ENCODE assay signal across 1 cellular context in the genomic region with DNA sequence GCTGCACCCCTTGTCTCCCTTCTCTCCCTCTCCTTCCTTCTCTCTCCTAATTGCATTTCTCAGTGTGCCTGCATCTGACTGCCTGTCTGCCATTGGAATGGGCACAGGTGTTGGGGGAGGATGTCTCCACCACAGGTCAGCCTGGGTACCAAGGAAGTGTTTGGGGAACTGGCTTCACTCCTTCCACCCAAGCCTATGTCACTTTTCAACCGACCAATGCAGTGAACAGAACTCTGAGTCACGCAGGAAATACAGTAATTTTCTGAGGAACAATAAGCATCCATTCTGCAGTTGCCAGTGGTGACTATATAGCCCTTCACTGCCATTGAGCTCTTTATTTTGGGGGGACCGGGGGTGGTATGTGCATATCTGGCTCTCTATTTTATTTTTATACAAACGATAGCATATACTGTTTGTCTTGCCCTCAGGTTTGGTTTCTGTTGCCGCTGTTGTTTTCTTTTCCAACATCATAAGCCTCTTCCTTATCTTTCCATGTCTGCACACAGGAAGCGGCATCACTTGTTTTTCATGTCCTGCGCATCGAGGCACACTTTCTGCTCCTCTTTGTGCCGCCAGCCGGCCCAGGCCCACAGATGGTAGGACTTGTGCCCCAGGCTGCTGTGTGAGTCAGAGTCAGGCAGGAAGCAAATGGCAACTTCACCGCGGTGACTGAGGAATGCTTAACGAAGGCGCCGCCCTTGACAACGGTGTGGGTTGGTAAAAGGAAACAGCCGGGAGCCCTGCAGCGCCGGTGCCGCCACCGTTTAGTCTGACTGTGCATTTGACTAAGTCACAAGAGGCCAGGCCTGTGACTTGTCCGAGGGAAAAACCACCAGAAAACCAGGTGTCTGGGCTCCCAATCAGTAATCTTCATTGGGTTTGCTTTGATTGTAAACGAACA.
TF ChIP-seq lines count a peak whose summit lies in the region.

No MANE protein-coding gene starts in this region.

TF ChIP-seq in GM23338, 12 proteins besides CTCF, POLR2A, EP300 and RAD21:
- TF ChIP-seq, protein P1, sequence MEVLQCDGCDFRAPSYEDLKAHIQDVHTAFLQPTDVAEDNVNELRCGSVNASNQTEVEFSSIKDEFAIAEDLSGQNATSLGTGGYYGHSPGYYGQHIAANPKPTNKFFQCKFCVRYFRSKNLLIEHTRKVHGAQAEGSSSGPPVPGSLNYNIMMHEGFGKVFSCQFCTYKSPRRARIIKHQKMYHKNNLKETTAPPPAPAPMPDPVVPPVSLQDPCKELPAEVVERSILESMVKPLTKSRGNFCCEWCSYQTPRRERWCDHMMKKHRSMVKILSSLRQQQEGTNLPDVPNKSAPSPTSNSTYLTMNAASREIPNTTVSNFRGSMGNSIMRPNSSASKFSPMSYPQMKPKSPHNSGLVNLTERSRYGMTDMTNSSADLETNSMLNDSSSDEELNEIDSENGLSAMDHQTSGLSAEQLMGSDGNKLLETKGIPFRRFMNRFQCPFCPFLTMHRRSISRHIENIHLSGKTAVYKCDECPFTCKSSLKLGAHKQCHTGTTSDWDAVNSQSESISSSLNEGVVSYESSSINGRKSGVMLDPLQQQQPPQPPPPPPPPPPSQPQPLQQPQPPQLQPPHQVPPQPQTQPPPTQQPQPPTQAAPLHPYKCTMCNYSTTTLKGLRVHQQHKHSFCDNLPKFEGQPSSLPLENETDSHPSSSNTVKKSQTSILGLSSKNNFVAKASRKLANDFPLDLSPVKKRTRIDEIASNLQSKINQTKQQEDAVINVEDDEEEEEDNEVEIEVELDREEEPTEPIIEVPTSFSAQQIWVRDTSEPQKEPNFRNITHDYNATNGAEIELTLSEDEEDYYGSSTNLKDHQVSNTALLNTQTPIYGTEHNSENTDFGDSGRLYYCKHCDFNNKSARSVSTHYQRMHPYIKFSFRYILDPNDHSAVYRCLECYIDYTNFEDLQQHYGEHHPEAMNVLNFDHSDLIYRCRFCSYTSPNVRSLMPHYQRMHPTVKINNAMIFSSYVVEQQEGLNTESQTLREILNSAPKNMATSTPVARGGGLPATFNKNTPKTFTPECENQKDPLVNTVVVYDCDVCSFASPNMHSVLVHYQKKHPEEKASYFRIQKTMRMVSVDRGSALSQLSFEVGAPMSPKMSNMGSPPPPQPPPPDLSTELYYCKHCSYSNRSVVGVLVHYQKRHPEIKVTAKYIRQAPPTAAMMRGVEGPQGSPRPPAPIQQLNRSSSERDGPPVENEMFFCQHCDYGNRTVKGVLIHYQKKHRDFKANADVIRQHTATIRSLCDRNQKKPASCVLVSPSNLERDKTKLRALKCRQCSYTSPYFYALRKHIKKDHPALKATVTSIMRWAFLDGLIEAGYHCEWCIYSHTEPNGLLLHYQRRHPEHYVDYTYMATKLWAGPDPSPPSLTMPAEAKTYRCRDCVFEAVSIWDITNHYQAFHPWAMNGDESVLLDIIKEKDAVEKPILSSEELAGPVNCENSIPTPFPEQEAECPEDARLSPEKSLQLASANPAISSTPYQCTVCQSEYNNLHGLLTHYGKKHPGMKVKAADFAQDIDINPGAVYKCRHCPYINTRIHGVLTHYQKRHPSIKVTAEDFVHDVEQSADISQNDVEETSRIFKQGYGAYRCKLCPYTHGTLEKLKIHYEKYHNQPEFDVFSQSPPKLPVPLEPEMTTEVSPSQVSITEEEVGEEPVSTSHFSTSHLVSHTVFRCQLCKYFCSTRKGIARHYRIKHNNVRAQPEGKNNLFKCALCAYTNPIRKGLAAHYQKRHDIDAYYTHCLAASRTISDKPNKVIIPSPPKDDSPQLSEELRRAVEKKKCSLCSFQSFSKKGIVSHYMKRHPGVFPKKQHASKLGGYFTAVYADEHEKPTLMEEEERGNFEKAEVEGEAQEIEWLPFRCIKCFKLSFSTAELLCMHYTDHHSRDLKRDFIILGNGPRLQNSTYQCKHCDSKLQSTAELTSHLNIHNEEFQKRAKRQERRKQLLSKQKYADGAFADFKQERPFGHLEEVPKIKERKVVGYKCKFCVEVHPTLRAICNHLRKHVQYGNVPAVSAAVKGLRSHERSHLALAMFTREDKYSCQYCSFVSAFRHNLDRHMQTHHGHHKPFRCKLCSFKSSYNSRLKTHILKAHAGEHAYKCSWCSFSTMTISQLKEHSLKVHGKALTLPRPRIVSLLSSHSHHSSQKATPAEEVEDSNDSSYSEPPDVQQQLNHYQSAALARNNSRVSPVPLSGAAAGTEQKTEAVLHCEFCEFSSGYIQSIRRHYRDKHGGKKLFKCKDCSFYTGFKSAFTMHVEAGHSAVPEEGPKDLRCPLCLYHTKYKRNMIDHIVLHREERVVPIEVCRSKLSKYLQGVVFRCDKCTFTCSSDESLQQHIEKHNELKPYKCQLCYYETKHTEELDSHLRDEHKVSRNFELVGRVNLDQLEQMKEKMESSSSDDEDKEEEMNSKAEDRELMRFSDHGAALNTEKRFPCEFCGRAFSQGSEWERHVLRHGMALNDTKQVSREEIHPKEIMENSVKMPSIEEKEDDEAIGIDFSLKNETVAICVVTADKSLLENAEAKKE (CRISPR knock-in tag; IDR thresholded peaks at IDR 0.05) = no peak
- TF ChIP-seq STAT1 (IDR thresholded peaks at IDR 0.05; ENCODE audit: unreplicated experiment) (no peak), ZNF114 (CRISPR knock-in tag; IDR thresholded peaks at IDR 0.05) (no peak), ZNF331 (CRISPR knock-in tag; IDR thresholded peaks at IDR 0.05; ENCODE audit: low read depth) (no peak), EZH2phosphoT487 (IDR thresholded peaks at IDR 0.05; ENCODE audit: unreplicated experiment) (no peak), CREB1 (CRISPR knock-in tag; IDR thresholded peaks at IDR 0.05; ENCODE audit: low read depth) (no peak), JUNB (IDR thresholded peaks at IDR 0.05; ENCODE audit: unreplicated experiment) (no peak), EZH2 (IDR thresholded peaks at IDR 0.05; ENCODE audit: low read depth, unreplicated experiment) (no peak), POLR2AphosphoS5 (IDR thresholded peaks at IDR 0.05; ENCODE audit: low read depth) (no peak), NANOG (IDR thresholded peaks at IDR 0.05; ENCODE audit: borderline replicate concordance) (no peak)
- TF ChIP-seq, protein P2, sequence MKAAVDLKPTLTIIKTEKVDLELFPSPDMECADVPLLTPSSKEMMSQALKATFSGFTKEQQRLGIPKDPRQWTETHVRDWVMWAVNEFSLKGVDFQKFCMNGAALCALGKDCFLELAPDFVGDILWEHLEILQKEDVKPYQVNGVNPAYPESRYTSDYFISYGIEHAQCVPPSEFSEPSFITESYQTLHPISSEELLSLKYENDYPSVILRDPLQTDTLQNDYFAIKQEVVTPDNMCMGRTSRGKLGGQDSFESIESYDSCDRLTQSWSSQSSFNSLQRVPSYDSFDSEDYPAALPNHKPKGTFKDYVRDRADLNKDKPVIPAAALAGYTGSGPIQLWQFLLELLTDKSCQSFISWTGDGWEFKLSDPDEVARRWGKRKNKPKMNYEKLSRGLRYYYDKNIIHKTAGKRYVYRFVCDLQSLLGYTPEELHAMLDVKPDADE (IDR thresholded peaks at IDR 0.05) = no peak
- TF ChIP-seq, protein P3, sequence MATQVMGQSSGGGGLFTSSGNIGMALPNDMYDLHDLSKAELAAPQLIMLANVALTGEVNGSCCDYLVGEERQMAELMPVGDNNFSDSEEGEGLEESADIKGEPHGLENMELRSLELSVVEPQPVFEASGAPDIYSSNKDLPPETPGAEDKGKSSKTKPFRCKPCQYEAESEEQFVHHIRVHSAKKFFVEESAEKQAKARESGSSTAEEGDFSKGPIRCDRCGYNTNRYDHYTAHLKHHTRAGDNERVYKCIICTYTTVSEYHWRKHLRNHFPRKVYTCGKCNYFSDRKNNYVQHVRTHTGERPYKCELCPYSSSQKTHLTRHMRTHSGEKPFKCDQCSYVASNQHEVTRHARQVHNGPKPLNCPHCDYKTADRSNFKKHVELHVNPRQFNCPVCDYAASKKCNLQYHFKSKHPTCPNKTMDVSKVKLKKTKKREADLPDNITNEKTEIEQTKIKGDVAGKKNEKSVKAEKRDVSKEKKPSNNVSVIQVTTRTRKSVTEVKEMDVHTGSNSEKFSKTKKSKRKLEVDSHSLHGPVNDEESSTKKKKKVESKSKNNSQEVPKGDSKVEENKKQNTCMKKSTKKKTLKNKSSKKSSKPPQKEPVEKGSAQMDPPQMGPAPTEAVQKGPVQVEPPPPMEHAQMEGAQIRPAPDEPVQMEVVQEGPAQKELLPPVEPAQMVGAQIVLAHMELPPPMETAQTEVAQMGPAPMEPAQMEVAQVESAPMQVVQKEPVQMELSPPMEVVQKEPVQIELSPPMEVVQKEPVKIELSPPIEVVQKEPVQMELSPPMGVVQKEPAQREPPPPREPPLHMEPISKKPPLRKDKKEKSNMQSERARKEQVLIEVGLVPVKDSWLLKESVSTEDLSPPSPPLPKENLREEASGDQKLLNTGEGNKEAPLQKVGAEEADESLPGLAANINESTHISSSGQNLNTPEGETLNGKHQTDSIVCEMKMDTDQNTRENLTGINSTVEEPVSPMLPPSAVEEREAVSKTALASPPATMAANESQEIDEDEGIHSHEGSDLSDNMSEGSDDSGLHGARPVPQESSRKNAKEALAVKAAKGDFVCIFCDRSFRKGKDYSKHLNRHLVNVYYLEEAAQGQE (IDR thresholded peaks at IDR 0.05; ENCODE audit: unreplicated experiment) = no peak
